ENCODE assay signal across 22 cellular contexts in the genomic region with DNA sequence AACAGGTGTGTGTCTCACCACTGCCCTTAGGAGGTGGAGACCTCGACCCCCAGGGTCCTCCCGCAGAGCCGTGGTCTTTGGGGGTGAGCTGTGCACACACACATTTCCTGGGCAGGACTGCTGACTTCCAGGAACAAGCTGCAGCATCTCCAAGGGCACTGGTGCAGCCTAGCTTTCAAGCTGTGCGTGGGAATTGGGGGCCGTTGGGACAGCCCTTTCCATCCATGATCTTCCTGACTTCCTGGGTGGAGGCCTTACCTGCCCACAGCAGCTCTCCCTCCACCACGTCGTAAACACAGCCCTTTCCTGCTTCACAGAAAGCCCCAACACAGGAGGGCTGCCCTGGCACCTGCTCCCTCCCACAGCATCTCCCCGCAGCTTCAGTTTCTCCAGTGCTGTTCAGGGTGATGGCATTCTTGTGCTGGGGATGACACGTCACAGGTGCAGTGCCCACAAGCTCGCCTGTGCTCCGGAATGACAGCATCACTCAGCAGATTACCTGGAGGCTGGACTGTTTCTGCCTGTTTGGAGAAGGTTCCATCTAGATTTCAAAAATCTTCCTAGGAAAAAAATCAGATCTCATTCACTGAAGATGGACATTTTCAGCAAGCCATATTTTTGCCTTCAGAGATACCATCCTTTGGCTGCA.
"Had no signal": no experiment of that assay in that cellular context is flagged by ENCODE, and none has a peak within 500 bp of the region (broad histone marks: within the 10 kb centered on the region; RNA-seq: fewer than 3 reads in every experiment).

No MANE protein-coding gene starts in this region.

- H3K4me3 Mint-ChIP-seq: memory B cell; naive B cell; stimulated activated naive B cell treated with anti-CD40 and anti-IgM and Interleukin-4, amounts not matched to agents 10 μg/mL and 1 μg/mL and 100 μg/mL, for 72 hours; stimulated activated naive CD8-positive, alpha-beta T cell treated with anti-CD3 and anti-CD28 coated beads, Interleukin-15, amount 100 ng/mL, for 72 hours had no signal

- H3K4me1 Mint-ChIP-seq: stimulated activated naive B cell treated with anti-CD40 and anti-IgM and Interleukin-4, amounts not matched to agents 10 μg/mL and 1 μg/mL and 100 μg/mL, for 72 hours; stimulated activated naive CD8-positive, alpha-beta T cell treated with anti-CD3 and anti-CD28 coated beads, Interleukin-15, amount 100 ng/mL, for 72 hours had no signal

- DNase-seq: cerebellar nuclear complex; colonic mucosa; dermis blood vessel endothelial cell; erythroblast; foreskin melanocyte; hippocampal formation; lower lobe of right lung; midbrain; naive B cell; nucleus accumbens; stimulated activated CD4-positive, alpha-beta T cell treated with anti-CD3 and anti-CD28 coated beads, Interleukin-2, amount 100 ng/mL, for 24 hours; stimulated activated CD4-positive, alpha-beta T cell treated with anti-CD3 and anti-CD28 coated beads, Interleukin-4, amount 100 ng/mL, for 4 hours; stimulated activated naive B cell treated with anti-CD40 and anti-IgM and Interleukin-4, amounts not matched to agents 10 μg/mL and 1 μg/mL and 100 μg/mL, for 72 hours; stimulated activated naive CD8-positive, alpha-beta T cell treated with anti-CD3 and anti-CD28 coated beads, Interleukin-15, amount 100 ng/mL, for 72 hours; testis had no signal

- H3K4me3 ChIP-seq: cardiac muscle cell, colonic mucosa, left lung, lower lobe of right lung, pancreas, prostate gland, right lobe of liver, testis, tibial nerve had no signal

- H3K27me3 ChIP-seq: colonic mucosa, right lobe of liver, testis, tibial nerve had no signal

- H3K9me3 ChIP-seq: colonic mucosa, left lung, lower lobe of right lung, pancreas, prostate gland, right lobe of liver, testis had no signal

- H3K36me3 ChIP-seq: cardiac muscle cell, colonic mucosa, left lung, lower lobe of right lung, pancreas, prostate gland, right lobe of liver, tibial nerve had no signal

- H3K27ac Mint-ChIP-seq: memory B cell; naive B cell; stimulated activated naive B cell treated with anti-CD40 and anti-IgM and Interleukin-4, amounts not matched to agents 10 μg/mL and 1 μg/mL and 100 μg/mL, for 72 hours had no signal

- H3K27ac ChIP-seq: cardiac muscle cell, colonic mucosa, left lung, lower lobe of right lung, pancreas, prostate gland, right lobe of liver, testis, tibial nerve had no signal

- ATAC-seq: left lung; lower lobe of right lung; pancreas; right lobe of liver; stimulated activated naive B cell treated with anti-CD40 and anti-IgM and Interleukin-4, amounts not matched to agents 10 μg/mL and 1 μg/mL and 100 μg/mL, for 72 hours; stimulated activated naive CD8-positive, alpha-beta T cell treated with anti-CD3 and anti-CD28 coated beads, Interleukin-15, amount 100 ng/mL, for 72 hours had no signal

- H3K4me1 ChIP-seq: colonic mucosa, left lung, lower lobe of right lung, pancreas, prostate gland, right lobe of liver, testis, tibial nerve had no signal

- H3K36me3 Mint-ChIP-seq: memory B cell; naive B cell; stimulated activated naive B cell treated with anti-CD40 and anti-IgM and Interleukin-4, amounts not matched to agents 10 μg/mL and 1 μg/mL and 100 μg/mL, for 72 hours had no signal
